1 cellular context compared by ENCODE assay signal in the genomic region with DNA sequence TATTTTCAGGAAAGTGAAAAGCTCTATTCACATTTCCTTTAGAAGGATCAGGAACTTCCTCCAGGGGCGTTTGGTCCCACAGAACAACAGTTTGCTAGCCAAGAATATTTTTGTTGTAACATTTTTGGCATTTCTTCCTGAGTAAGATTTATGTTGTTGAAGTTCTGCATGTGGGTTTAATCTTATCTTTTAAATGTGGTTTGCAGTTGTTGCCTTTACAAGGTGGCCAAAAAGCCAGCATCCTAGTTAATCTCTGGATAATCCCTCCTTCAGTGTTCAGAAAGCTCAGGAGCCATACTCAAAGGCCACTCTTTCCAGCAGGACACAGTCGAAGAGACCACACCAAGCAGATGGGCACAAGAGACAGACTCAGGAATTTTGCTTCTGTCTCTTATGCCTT.
TF ChIP-seq lines count a peak whose summit lies in the region.

No MANE protein-coding gene starts in this region.

TF ChIP-seq in IMR-90, 13 proteins besides CTCF, POLR2A, EP300 and RAD21 (continued from another document):
- no peak for TF ChIP-seq SMC3 (IDR thresholded peaks at IDR 0.05; ENCODE audit: low read depth, low read length)
- TF ChIP-seq RFX5 (IDR thresholded peaks at IDR 0.05; ENCODE audit: low read depth, low read length) = no peak
- TF ChIP-seq BHLHE40 (IDR thresholded peaks at IDR 0.05; ENCODE audit: low read depth, low read length) = no peak
- TF ChIP-seq RCOR1 (IDR thresholded peaks at IDR 0.05; ENCODE audit: insufficient replicate concordance, low read length) = no peak
- TF ChIP-seq MAZ (IDR thresholded peaks at IDR 0.05; ENCODE audit: borderline replicate concordance, low read depth, low read length) = no peak
- TF ChIP-seq FOS (IDR thresholded peaks at IDR 0.05; ENCODE audit: low read depth, low read length) = no peak
